Comparison of ENCODE assay signal across 9 cellular contexts in genomic region chr15:70508561-70509281, GRCh38.
DNase-seq lines count a peak whose midpoint lies in the region; ATAC-seq and FAIRE-seq lines count a peak whose summit lies in the region.
"Had no signal": no experiment of that assay in that cellular context is flagged by ENCODE, and none has a peak within 500 bp of the region (broad histone marks: within the 10 kb centered on the region; RNA-seq: fewer than 3 reads in every experiment).

No MANE protein-coding gene starts in this region.

- no peak for ATAC-seq in GM18517 (IDR thresholded peaks at IDR 0.05; ENCODE audit: unreplicated experiment)

- FAIRE-seq in GM19239 (lab: Jason Lieb, UNC): no peak

- peak; percentile 40 for DNase-seq in T-helper 2 cell treated with Interferon-gamma antibody and Interleukin-4, amounts not matched to agents 5 μg/mL and 100 μg/mL, for 36 hours (ENCODE audit: low spot score)
- DNase-seq in T-helper 2 cell: no peak
- DNase-seq in SW 1271 (lab: John Stamatoyannopoulos, UW): peak; percentile 53 to 89
- DNase-seq in fibroblast of gingiva (ENCODE audit: low read depth): peak; percentile 73
- peak; percentile 74 for DNase-seq in stimulated activated CD8-positive, alpha-beta memory T cell treated with anti-CD3 and anti-CD28 coated beads, Interleukin-4, amount 100 ng/mL, for 48 hours
- DNase-seq in inferior parietal cortex (ENCODE audit: extremely low spot score): no peak
- DNase-seq in GM19239 (ENCODE audit: insufficient read length, low spot score): no peak

- peak overlapping the region; percentile 25 for H3K4me3 Mint-ChIP-seq in T-helper 2 cell treated with Interferon-gamma antibody and Interleukin-4, amounts not matched to agents 5 μg/mL and 100 μg/mL, for 36 hours

- H3K27me3 Mint-ChIP-seq in T-helper 2 cell treated with Interferon-gamma antibody and Interleukin-4, amounts not matched to agents 5 μg/mL and 100 μg/mL, for 36 hours (ENCODE audit: low read depth): peaks cover 14% of the 10 kb centered on the region
- H3K27me3 Mint-ChIP-seq: IgD-negative memory B cell had no signal

- peak overlapping the region; percentile 24 for H3K27ac Mint-ChIP-seq in T-helper 2 cell treated with Interferon-gamma antibody and Interleukin-4, amounts not matched to agents 5 μg/mL and 100 μg/mL, for 36 hours

- H3K36me3 Mint-ChIP-seq in T-helper 2 cell treated with Interferon-gamma antibody and Interleukin-4, amounts not matched to agents 5 μg/mL and 100 μg/mL, for 36 hours (ENCODE audit: low read depth): peaks cover 21% of the 10 kb centered on the region
- H3K36me3 Mint-ChIP-seq: IgD-negative memory B cell had no signal

- H3K4me1 Mint-ChIP-seq in T-helper 2 cell treated with Interferon-gamma antibody and Interleukin-4, amounts not matched to agents 5 μg/mL and 100 μg/mL, for 36 hours (ENCODE audit: low read depth): peaks cover 59% of the 10 kb centered on the region

- H3K9me3 Mint-ChIP-seq in T-helper 2 cell treated with Interferon-gamma antibody and Interleukin-4, amounts not matched to agents 5 μg/mL and 100 μg/mL, for 36 hours: peaks cover 34% of the 10 kb centered on the region

Comparison
In these comparisons a context has a peak if more than half of its experiments do, and no peak if none do; other contexts are left out.
1. DNase-seq: peak in T-helper 2 cell treated with Interferon-gamma antibody and Interleukin-4, amounts not matched to agents 5 μg/mL and 100 μg/mL, for 36 hours (single experiment), SW 1271 (2 of 2), fibroblast of gingiva (single experiment) and stimulated activated CD8-positive, alpha-beta memory T cell treated with anti-CD3 and anti-CD28 coated beads, Interleukin-4, amount 100 ng/mL, for 48 hours (single experiment); none in T-helper 2 cell (0 of 5), inferior parietal cortex (single experiment) and GM19239 (single experiment).